10 cellular contexts compared by ENCODE assay signal in genomic region chr5:40383719-40384651, GRCh38.
DNase-seq lines count a peak whose midpoint lies in the region; ATAC-seq and TF ChIP-seq lines count a peak whose summit lies in the region.
"Had no signal": no experiment of that assay in that cellular context is flagged by ENCODE, and none has a peak within 500 bp of the region (broad histone marks: within the 10 kb centered on the region; RNA-seq: fewer than 3 reads in every experiment).

No MANE protein-coding gene starts in this region.

- no peaks in the 10 kb centered on the region for H3K9me2 ChIP-seq in hepatocyte (replicated peaks; ENCODE audit: insufficient read depth)

- peaks cover 11% of the 10 kb centered on the region for H3K36me3 Mint-ChIP-seq in activated CD4-positive, alpha-beta T cell treated with anti-CD3 and anti-CD28 coated beads, Interleukin-2, amount 10 ng/mL, durations not matched to agents 24 days and 14 days (ENCODE audit: low read depth)
- no peaks in the 10 kb centered on the region for H3K36me3 Mint-ChIP-seq in stimulated activated naive CD8-positive, alpha-beta T cell treated with anti-CD3 and anti-CD28 coated beads, Interleukin-15, Interleukin-2, amounts not matched to agents 100 ng/mL and 50 ng/mL, for 24 hours (ENCODE audit: low read depth)

- peaks cover 13% of the 10 kb centered on the region for H3K9me3 Mint-ChIP-seq in activated CD4-positive, alpha-beta T cell treated with anti-CD3 and anti-CD28 coated beads, Interleukin-2, amount 10 ng/mL, durations not matched to agents 24 days and 14 days
- peaks cover 6% of the 10 kb centered on the region for H3K9me3 Mint-ChIP-seq in stimulated activated naive CD8-positive, alpha-beta T cell treated with anti-CD3 and anti-CD28 coated beads, Interleukin-15, Interleukin-2, amounts not matched to agents 100 ng/mL and 50 ng/mL, for 24 hours

- no peaks in the 10 kb centered on the region for H3K27me3 Mint-ChIP-seq in activated CD4-positive, alpha-beta T cell treated with anti-CD3 and anti-CD28 coated beads, Interleukin-2, amount 10 ng/mL, durations not matched to agents 24 days and 14 days
- no peaks in the 10 kb centered on the region for H3K27me3 Mint-ChIP-seq in stimulated activated naive CD8-positive, alpha-beta T cell treated with anti-CD3 and anti-CD28 coated beads, Interleukin-15, Interleukin-2, amounts not matched to agents 100 ng/mL and 50 ng/mL, for 24 hours
- H3K27me3 Mint-ChIP-seq: B cell had no signal

- peak; percentile 80 for DNase-seq in activated CD4-positive, alpha-beta T cell treated with anti-CD3 and anti-CD28 coated beads, Interleukin-2, amount 10 ng/mL, durations not matched to agents 24 days and 14 days
- DNase-seq in activated CD4-positive, alpha-beta T cell treated with anti-CD3 and anti-CD28 coated beads, Interleukin-2, amount 50 U/mL, for 4 hours = no peak
- DNase-seq in T47D (ENCODE audit: low read depth in 1 of 2, low spot score in 1 of 2) (peak; percentile 14 to 33), SW480 (ENCODE audit: low spot score) (no peak), activated gamma-delta T cell treated with Interleukin-2 at 50 U/mL for 16 hours (no peak), hepatocyte (ENCODE audit: low spot score) (no peak)
- DNase-seq: NCI-H1417 had no signal

- peak overlapping the region; percentile 86 for H3K27ac Mint-ChIP-seq in activated CD4-positive, alpha-beta T cell treated with anti-CD3 and anti-CD28 coated beads, Interleukin-2, amount 10 ng/mL, durations not matched to agents 24 days and 14 days
- H3K27ac Mint-ChIP-seq in stimulated activated naive CD8-positive, alpha-beta T cell treated with anti-CD3 and anti-CD28 coated beads, Interleukin-15, Interleukin-2, amounts not matched to agents 100 ng/mL and 50 ng/mL, for 24 hours = peak overlapping the region; percentile 88
- H3K27ac Mint-ChIP-seq: B cell had no signal

- no peak overlapping the region for H3K4me2 ChIP-seq in hepatocyte

- H3K36me3 ChIP-seq in hepatocyte (replicated peaks; ENCODE audit: insufficient read depth, low read depth) = no peaks in the 10 kb centered on the region

- WGBS in hepatocyte (ENCODE audit: low lambda C conversion rate, missing lambda C conversion rate) = 76% methylated on average over 3 of the region's 3 CpGs

- peaks cover 70% of the 10 kb centered on the region for H3K4me1 Mint-ChIP-seq in activated CD4-positive, alpha-beta T cell treated with anti-CD3 and anti-CD28 coated beads, Interleukin-2, amount 10 ng/mL, durations not matched to agents 24 days and 14 days
- peaks cover 92% of the 10 kb centered on the region for H3K4me1 Mint-ChIP-seq in stimulated activated naive CD8-positive, alpha-beta T cell treated with anti-CD3 and anti-CD28 coated beads, Interleukin-15, Interleukin-2, amounts not matched to agents 100 ng/mL and 50 ng/mL, for 24 hours (ENCODE audit: low read depth)

- H3K27ac ChIP-seq in hepatocyte = no peak overlapping the region

- peak; percentile 31 for ATAC-seq in HG03571 (IDR thresholded peaks at IDR 0.05; ENCODE audit: unreplicated experiment)

- no peak for TF ChIP-seq CTCF in hepatocyte (IDR thresholded peaks at IDR 0.05; ENCODE audit: poor library complexity)

- no peaks in the 10 kb centered on the region for H3K4me1 ChIP-seq in hepatocyte (ENCODE audit: insufficient read depth)

- H4K20me1 ChIP-seq in hepatocyte (ENCODE audit: insufficient read depth, poor library complexity, severe bottlenecking) = no peaks in the 10 kb centered on the region

- H3K9me3 ChIP-seq in hepatocyte (ENCODE audit: low read depth) = no peaks in the 10 kb centered on the region

- no peaks in the 10 kb centered on the region for H3K27me3 ChIP-seq in hepatocyte

- in situ Hi-C loops in T47D (cut with HindIII; ENCODE audit: low pct_unique_long_range_greater_than_20kb, low sequenced_read_pairs) = no loop called here

- no peak overlapping the region for H3K4me3 ChIP-seq in hepatocyte

- no peaks in the 10 kb centered on the region for H3K79me2 ChIP-seq in hepatocyte

- intact Hi-C loops in activated CD4-positive, alpha-beta T cell treated with anti-CD3 and anti-CD28 coated beads, Interleukin-2, amount 10 ng/mL, durations not matched to agents 24 days and 14 days (cut with micrococcal nuclease) = loop anchor here (1.0 to 5.0 kb wide), 15 partner anchors 18 to 437 kb away; partner anchors contain the start of gene PTGER4

- no peak overlapping the region for H2AFZ ChIP-seq in hepatocyte

- peak overlapping the region; percentile 63 for H3K4me3 Mint-ChIP-seq in activated CD4-positive, alpha-beta T cell treated with anti-CD3 and anti-CD28 coated beads, Interleukin-2, amount 10 ng/mL, durations not matched to agents 24 days and 14 days
- H3K4me3 Mint-ChIP-seq in stimulated activated naive CD8-positive, alpha-beta T cell treated with anti-CD3 and anti-CD28 coated beads, Interleukin-15, Interleukin-2, amounts not matched to agents 100 ng/mL and 50 ng/mL, for 24 hours = peak overlapping the region; percentile 49
- H3K4me3 Mint-ChIP-seq: B cell had no signal

Comparison
In these comparisons a context has a peak if more than half of its experiments do, and no peak if none do; other contexts are left out.
1. DNase-seq: peak in activated CD4-positive, alpha-beta T cell treated with anti-CD3 and anti-CD28 coated beads, Interleukin-2, amount 10 ng/mL, durations not matched to agents 24 days and 14 days (single experiment) and T47D (2 of 2); none in activated CD4-positive, alpha-beta T cell treated with anti-CD3 and anti-CD28 coated beads, Interleukin-2, amount 50 U/mL, for 4 hours (0 of 2), SW480 (single experiment), activated gamma-delta T cell treated with Interleukin-2 at 50 U/mL for 16 hours (single experiment) and hepatocyte (single experiment).